Comparison of ENCODE assay signal across 11 cellular contexts in the genomic region with DNA sequence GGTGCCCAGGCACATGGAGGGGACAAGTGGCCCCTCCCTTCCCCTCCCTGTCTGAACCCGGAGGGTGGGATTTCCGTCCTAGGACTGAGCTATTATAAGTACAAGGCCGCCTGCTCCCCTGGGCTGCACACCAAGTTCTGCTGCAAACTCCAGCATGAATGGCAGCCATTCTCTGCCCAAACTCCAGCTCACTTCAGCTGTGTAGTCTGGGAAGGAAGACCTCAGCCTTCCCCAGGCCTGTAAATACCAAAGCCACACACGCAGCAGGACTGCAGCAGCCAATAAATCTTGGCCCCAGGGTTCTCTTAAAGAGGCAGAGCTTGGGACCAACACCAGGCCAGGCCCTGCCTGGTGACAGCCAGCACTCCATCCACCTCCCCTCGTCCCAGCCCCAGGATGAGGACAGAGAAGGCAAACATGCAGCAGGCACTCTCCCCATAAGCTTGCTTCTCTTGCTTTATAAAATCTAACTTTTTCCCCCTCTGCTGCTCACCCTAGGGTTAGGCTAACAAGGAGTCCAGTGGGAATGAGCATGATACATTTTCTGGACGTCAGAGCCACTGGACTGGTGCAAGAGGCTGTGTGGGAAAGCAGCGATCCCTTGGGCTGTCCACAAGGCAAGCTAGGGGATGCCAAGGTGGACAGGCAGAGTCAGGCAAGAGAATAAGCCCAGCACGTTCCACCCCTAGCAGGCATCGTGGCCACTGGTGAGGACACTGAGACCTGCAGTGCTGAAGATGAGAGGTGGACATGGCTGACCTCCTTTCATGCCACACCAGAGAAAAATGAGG.
DNase-seq lines count a peak whose midpoint lies in the region; FAIRE-seq and TF ChIP-seq lines count a peak whose summit lies in the region.
"Had no signal": no experiment of that assay in that cellular context is flagged by ENCODE, and none has a peak within 500 bp of the region (broad histone marks: within the 10 kb centered on the region; RNA-seq: fewer than 3 reads in every experiment).

No MANE protein-coding gene starts in this region.

- WGBS in lower leg skin, 2 donors: 34 to 60% methylated on average over 6 to 9 of the region's 9 CpGs
- 32% methylated on average over 9 of the region's 9 CpGs for WGBS in smooth muscle cell (ENCODE audit: low lambda C conversion rate)

- CTCF ChIA-PET in HEK293T (lab: Yijun Ruan, JAX): interaction anchor here (0.5 kb wide), 1 partner anchor 298 kb away, joined by 3 read pairs; no protein-coding TSS in a partner anchor

- H3K9ac ChIP-seq in smooth muscle cell (ENCODE audit: low read depth): no peak overlapping the region

- H3K27me3 ChIP-seq in smooth muscle cell (ENCODE audit: low read depth): no peaks in the 10 kb centered on the region

- POLR2A ChIA-PET in HEK293T (lab: Yijun Ruan, JAX): no interaction called here

- H3K79me2 ChIP-seq in smooth muscle cell (ENCODE audit: low read depth): no peaks in the 10 kb centered on the region

- no peak for FAIRE-seq in D721Med (lab: Jason Lieb, UNC)
- FAIRE-seq: islet of Langerhans had no signal

- DNase-seq in HEK293T (ENCODE audit: extremely low spot score) (peak; percentile 49), coronary artery (ENCODE audit: low spot score) (peak; percentile 84), lower leg skin (ENCODE audit: low spot score in 2 of 2) (peak; percentile 39 to 84), smooth muscle cell (lab: John Stamatoyannopoulos, UW; ENCODE audit: unreplicated experiment) (no peak), DMS153 (lab: John Stamatoyannopoulos, UW) (no peak), D721Med (ENCODE audit: insufficient read length, low spot score) (no peak), activated gamma-delta T cell (lab: John Stamatoyannopoulos, UW) (no peak)
- DNase-seq in stimulated activated CD4-positive, alpha-beta T cell treated with anti-CD3 and anti-CD28 coated beads, Interleukin-15, amount 100 ng/mL, for 24 hours: no peak
- DNase-seq: amniotic stem cell, DMS79 had no signal

- peaks cover 10% of the 10 kb centered on the region for H3F3A ChIP-seq in smooth muscle cell (ENCODE audit: low read depth)

- H3K4me3 ChIP-seq in coronary artery (peak overlapping the region; percentile 10), lower leg skin (ENCODE audit: low read depth, poor library complexity, severe bottlenecking) (no peak overlapping the region), smooth muscle cell (no peak overlapping the region)

- H3K4me1 ChIP-seq in smooth muscle cell (ENCODE audit: low read depth): peaks cover 16% of the 10 kb centered on the region

- H3K27ac ChIP-seq in coronary artery (peak overlapping the region; percentile 44 to 75), smooth muscle cell (ENCODE audit: low read depth) (no peak overlapping the region)

- H3K4me2 ChIP-seq in smooth muscle cell: peak overlapping the region; percentile 1

- H3K9me3 ChIP-seq in smooth muscle cell (replicated peaks; ENCODE audit: low read depth): no peaks in the 10 kb centered on the region

- no peaks in the 10 kb centered on the region for H4K20me1 ChIP-seq in smooth muscle cell (ENCODE audit: low read depth)

- H3K36me3 ChIP-seq in smooth muscle cell (ENCODE audit: low read depth): no peaks in the 10 kb centered on the region

- H2AFZ ChIP-seq in smooth muscle cell (ENCODE audit: low read depth): no peak overlapping the region

- intact Hi-C loops in lower leg skin (cut with DNase I; ENCODE audit: low total_unique reads): no loop called here

- TF ChIP-seq POLR2A in lower leg skin (IDR thresholded peaks at IDR 0.05): no peak

- TF ChIP-seq CTCF in coronary artery (IDR thresholded peaks at IDR 0.05): no peak
- no peak for TF ChIP-seq CTCF in lower leg skin (IDR thresholded peaks at IDR 0.05)
- TF ChIP-seq CTCF in smooth muscle cell (IDR thresholded peaks at IDR 0.05; ENCODE audit: borderline replicate concordance, insufficient read depth, poor library complexity, severe bottlenecking): no peak
- no peak for TF ChIP-seq CTCF in D721Med (IDR thresholded peaks at IDR 0.05; ENCODE audit: insufficient read depth, missing control alignments)

TF ChIP-seq in HEK293T, 16 proteins besides CTCF, POLR2A, EP300 and RAD21:
- TF ChIP-seq NFRKB (IDR thresholded peaks at IDR 0.05) (no peak), L3MBTL2 (conservative IDR thresholded peaks at IDR 0.05) (no peak), ARNT (IDR thresholded peaks at IDR 0.05) (no peak), LEF1 (IDR thresholded peaks at IDR 0.05; ENCODE audit: borderline replicate concordance) (no peak), ZNF384 (IDR thresholded peaks at IDR 0.05) (no peak), SP1 (IDR thresholded peaks at IDR 0.05) (no peak), CTBP1 (IDR thresholded peaks at IDR 0.05; ENCODE audit: borderline replicate concordance) (peak; percentile 31; the same call in 1 of the 2 replicates)
- TF ChIP-seq, protein P1, sequence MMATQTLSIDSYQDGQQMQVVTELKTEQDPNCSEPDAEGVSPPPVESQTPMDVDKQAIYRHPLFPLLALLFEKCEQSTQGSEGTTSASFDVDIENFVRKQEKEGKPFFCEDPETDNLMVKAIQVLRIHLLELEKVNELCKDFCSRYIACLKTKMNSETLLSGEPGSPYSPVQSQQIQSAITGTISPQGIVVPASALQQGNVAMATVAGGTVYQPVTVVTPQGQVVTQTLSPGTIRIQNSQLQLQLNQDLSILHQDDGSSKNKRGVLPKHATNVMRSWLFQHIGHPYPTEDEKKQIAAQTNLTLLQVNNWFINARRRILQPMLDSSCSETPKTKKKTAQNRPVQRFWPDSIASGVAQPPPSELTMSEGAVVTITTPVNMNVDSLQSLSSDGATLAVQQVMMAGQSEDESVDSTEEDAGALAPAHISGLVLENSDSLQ (IDR thresholded peaks at IDR 0.05): peak; percentile 87
TF ChIP-seq in HEK293T: peak in this region for 2.

Comparison
In these comparisons a context has a peak if more than half of its experiments do, and no peak if none do; other contexts are left out.
1. DNase-seq: peak in HEK293T (single experiment), coronary artery (single experiment) and lower leg skin (2 of 2); none in smooth muscle cell (single experiment), DMS153 (single experiment), D721Med (single experiment), activated gamma-delta T cell (single experiment) and stimulated activated CD4-positive, alpha-beta T cell treated with anti-CD3 and anti-CD28 coated beads, Interleukin-15, amount 100 ng/mL, for 24 hours (single experiment).